Comparison of ENCODE assay signal across 23 cellular contexts in genomic region chr16:78851266-78851665, GRCh38.
"Had no signal": no experiment of that assay in that cellular context is flagged by ENCODE, and none has a peak within 500 bp of the region (broad histone marks: within the 10 kb centered on the region; RNA-seq: fewer than 3 reads in every experiment).

No MANE protein-coding gene starts in this region.

- H3K36me3 Mint-ChIP-seq: immature natural killer cell, mesothelial cell of epicardium had no signal

- H3K4me3 ChIP-seq: coronary artery, dorsolateral prefrontal cortex, esophagus muscularis mucosa, gastroesophageal sphincter, heart left ventricle, hepatocyte, left lung, lower lobe of right lung had no signal

- H3K27me3 ChIP-seq: dorsolateral prefrontal cortex, esophagus muscularis mucosa, foreskin keratinocyte, gastroesophageal sphincter, heart left ventricle, hepatocyte, left lung had no signal

- H3K36me3 ChIP-seq: esophagus muscularis mucosa, gastroesophageal sphincter, heart left ventricle, left lung, lower lobe of right lung had no signal

- ATAC-seq: foreskin keratinocyte, gastroesophageal sphincter, heart left ventricle, left lung, left ventricle myocardium superior, lower lobe of right lung had no signal

- H3K4me1 ChIP-seq: esophagus muscularis mucosa, foreskin keratinocyte, gastroesophageal sphincter, heart left ventricle, left lung, lower lobe of right lung had no signal

- H3K27ac Mint-ChIP-seq: immature natural killer cell, mesothelial cell of epicardium had no signal

- FAIRE-seq: colon, endothelial cell of umbilical vein, frontal cortex, kidney had no signal

- H3K27ac ChIP-seq: coronary artery, dorsolateral prefrontal cortex, esophagus muscularis mucosa, foreskin keratinocyte, gastroesophageal sphincter, heart left ventricle, hepatocyte, left lung, lower lobe of right lung had no signal

- H3K9me3 ChIP-seq: esophagus muscularis mucosa, gastroesophageal sphincter, heart left ventricle, left lung, lower lobe of right lung had no signal

- H3K4me1 Mint-ChIP-seq: immature natural killer cell had no signal

- DNase-seq: dermis blood vessel endothelial cell; dorsolateral prefrontal cortex; effector CD4-positive, alpha-beta T cell; effector memory CD4-positive, alpha-beta T cell; foreskin keratinocyte; heart left ventricle; hypothalamus; immature natural killer cell; islet precursor cell; kidney; kidney glomerular epithelial cell; left lung; left ventricle myocardium superior; lower lobe of right lung; mesenchymal stem cell had no signal

- H3K9me3 Mint-ChIP-seq: immature natural killer cell had no signal

- H3K4me3 Mint-ChIP-seq: immature natural killer cell, mesothelial cell of epicardium had no signal
